Comparison of ENCODE assay signal across 9 cellular contexts in the genomic region with DNA sequence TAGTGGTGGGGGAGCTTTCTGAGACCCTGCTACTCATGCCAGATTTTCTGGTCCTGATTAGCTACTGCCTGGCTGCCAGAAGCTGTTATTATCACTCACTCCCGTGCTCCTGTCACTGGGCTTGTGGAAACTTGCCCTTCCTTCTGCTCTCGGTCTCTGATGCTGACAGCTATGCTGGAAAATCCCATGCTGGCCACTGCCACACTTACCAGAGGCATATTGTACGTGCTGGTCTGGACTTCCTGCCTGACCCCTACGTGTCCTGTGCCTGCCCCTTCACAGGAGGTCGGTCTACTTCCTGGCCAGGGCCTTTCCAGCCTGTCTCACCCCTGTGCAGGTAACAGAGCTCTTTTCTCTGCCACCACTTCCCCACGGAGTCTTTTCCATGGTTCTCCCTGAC.
DNase-seq lines count a peak whose midpoint lies in the region; ATAC-seq and TF ChIP-seq lines count a peak whose summit lies in the region.
"Had no signal": no experiment of that assay in that cellular context is flagged by ENCODE, and none has a peak within 500 bp of the region (broad histone marks: within the 10 kb centered on the region; RNA-seq: fewer than 3 reads in every experiment).

No MANE protein-coding gene starts in this region.

- no peak for TF ChIP-seq CTCF in MCF 10A (IDR thresholded peaks at IDR 0.05; ENCODE audit: unreplicated experiment)
- no peak for TF ChIP-seq CTCF in lower leg skin (IDR thresholded peaks at IDR 0.05)

- peak; percentile 27 for ATAC-seq in HG03095 (IDR thresholded peaks at IDR 0.05; ENCODE audit: unreplicated experiment)
- no peak for ATAC-seq in GM19023 (IDR thresholded peaks at IDR 0.05; ENCODE audit: unreplicated experiment)
- ATAC-seq in HG03439 (IDR thresholded peaks at IDR 0.05; ENCODE audit: unreplicated experiment): no peak

- H3K27ac Mint-ChIP-seq in MCF 10A (ENCODE audit: low read depth, unreplicated experiment): no peak overlapping the region

- POLR2A ChIA-PET in MCF 10A (lab: Yijun Ruan, JAX): interaction anchor here (0.5 to 2.3 kb wide), 13 partner anchors 10 to 1257 kb away, joined by 3 to 22 read pairs (median 3); a partner anchor contains a TSS

- CTCF ChIA-PET in MCF 10A (lab: Yijun Ruan, JAX): interaction anchor here (0.6 to 0.9 kb wide), 3 partner anchors 11 to 47 kb away, joined by 3 to 4 read pairs (median 3); no protein-coding TSS in a partner anchor

- WGBS in lower leg skin, 2 donors: 18 to 20% methylated on average over 6 of the region's 6 CpGs

- H3K9me3 Mint-ChIP-seq in MCF 10A (ENCODE audit: unreplicated experiment): no peaks in the 10 kb centered on the region

- no peaks in the 10 kb centered on the region for H3K4me1 Mint-ChIP-seq in MCF 10A (ENCODE audit: insufficient read depth, unreplicated experiment)

- no peaks in the 10 kb centered on the region for H3K36me3 Mint-ChIP-seq in MCF 10A (ENCODE audit: insufficient read depth, unreplicated experiment)

- intact Hi-C loops in MCF 10A (cut with micrococcal nuclease) (loop anchor here (10.0 kb wide), 1 partner anchor 119 kb away; no protein-coding TSS in a partner anchor), lower leg skin (cut with DNase I; ENCODE audit: low total_unique reads) (no loop called here)

- DNase-seq in A172 (ENCODE audit: low spot score): peak; percentile 21
- DNase-seq in MCF 10A (ENCODE audit: unreplicated experiment): peak; percentile 81
- DNase-seq in lower leg skin (ENCODE audit: low spot score in 2 of 2): peak; percentile 65 to 88
- no peak for DNase-seq in occipital lobe (lab: John Stamatoyannopoulos, UW)
- no peak for DNase-seq in iPS-NIHi11 (ENCODE audit: low spot score)

- H3K4me3 ChIP-seq in lower leg skin (ENCODE audit: low read depth, poor library complexity, severe bottlenecking): no peak overlapping the region
- H3K4me3 ChIP-seq: thoracic aorta had no signal

- BruUV-seq in MCF 10A (replicated peaks; lab: Mats Ljungman, UMichigan): no TSS peak

- H3K27me3 Mint-ChIP-seq in MCF 10A (ENCODE audit: insufficient read depth, unreplicated experiment): no peaks in the 10 kb centered on the region

- no peak for TF ChIP-seq POLR2A in lower leg skin (IDR thresholded peaks at IDR 0.05)

- H3K4me3 Mint-ChIP-seq in MCF 10A (ENCODE audit: unreplicated experiment): no peak overlapping the region

Comparison
In these comparisons a context has a peak if more than half of its experiments do, and no peak if none do; other contexts are left out.
1. DNase-seq: peak in A172 (single experiment), MCF 10A (single experiment) and lower leg skin (2 of 2); none in occipital lobe (single experiment) and iPS-NIHi11 (single experiment).